ENCODE assay signal across 20 cellular contexts in the genomic region with DNA sequence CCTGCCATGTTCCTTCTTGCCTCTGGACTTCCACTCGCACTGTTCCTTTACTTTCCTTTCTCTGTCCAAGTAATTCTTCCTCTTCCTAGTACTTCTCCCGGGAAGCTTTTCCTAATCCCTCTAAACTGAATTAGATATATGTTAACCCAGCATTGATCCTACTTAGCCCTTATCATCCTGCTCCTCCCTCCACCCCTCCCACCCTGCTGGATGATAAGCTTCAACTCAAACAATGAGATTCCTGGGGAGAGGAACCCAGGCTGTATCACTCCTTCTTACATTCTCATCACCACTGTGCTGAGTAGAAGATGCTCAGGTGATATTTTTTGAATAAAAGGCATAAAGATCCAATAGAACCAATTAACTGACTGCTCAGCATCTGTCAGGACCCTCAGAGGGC. TPM values are rescaled to one million over a fixed set of nuclear protein-coding genes. Genes with fewer than 3 reads are reported as not detected.
DNase-seq lines count a peak whose midpoint lies in the region; ATAC-seq, FAIRE-seq and TF ChIP-seq lines count a peak whose summit lies in the region.
"Had no signal": no experiment of that assay in that cellular context is flagged by ENCODE, and none has a peak within 500 bp of the region (broad histone marks: within the 10 kb centered on the region; RNA-seq: fewer than 3 reads in every experiment).

No MANE protein-coding gene starts in this region.

- H4K5ac ChIP-seq in mesendoderm (ENCODE audit: low read length) = no peak overlapping the region

- peaks cover 4% of the 10 kb centered on the region for H3K4me1 Mint-ChIP-seq in type B pancreatic cell (ENCODE audit: unreplicated experiment)

- H3K9me3 Mint-ChIP-seq in type B pancreatic cell = no peaks in the 10 kb centered on the region

- no peaks in the 10 kb centered on the region for H3K79me1 ChIP-seq in mesendoderm (ENCODE audit: low read length)

- H3K79me2 ChIP-seq in HepG2 (ENCODE audit: insufficient read depth, low read length) = no peaks in the 10 kb centered on the region
- H3K79me2 ChIP-seq in mesendoderm (ENCODE audit: control insufficient read depth, insufficient read depth, low read length) = no peaks in the 10 kb centered on the region

- in situ Hi-C loops in HepG2 (cut with HindIII; ENCODE audit: extremely low pct_ligation_motif_present, low pct_unique_long_range_greater_than_20kb) = no loop called here

- H2AK5ac ChIP-seq in mesendoderm (ENCODE audit: low read length) = no peak overlapping the region

- H3K27me3 ChIP-seq in HepG2 (ENCODE audit: control insufficient read depth in 1 of 2, insufficient read depth in 2 of 2, low read length in 2 of 2) (no peaks in the 10 kb centered on the region), right lobe of liver (no peaks in the 10 kb centered on the region), RWPE2 (ENCODE audit: insufficient read depth, poor library complexity, severe bottlenecking) (no peaks in the 10 kb centered on the region), mesendoderm (ENCODE audit: insufficient read depth, low read length, poor library complexity) (no peaks in the 10 kb centered on the region)

- H2BK120ac ChIP-seq in mesendoderm (ENCODE audit: low read depth, low read length) = no peak overlapping the region

- TF ChIP-seq CTCF in HepG2 (CRISPR knock-in tag; IDR thresholded peaks at IDR 0.05) = no peak
- no peak for TF ChIP-seq CTCF in right lobe of liver (IDR thresholded peaks at IDR 0.05)
- no peak for TF ChIP-seq CTCF in RWPE2 (IDR thresholded peaks at IDR 0.05; ENCODE audit: poor library complexity, severe bottlenecking)
- TF ChIP-seq CTCF in type B pancreatic cell (conservative IDR thresholded peaks at IDR 0.05) = no peak

- H4K20me1 ChIP-seq in HepG2 (ENCODE audit: insufficient read depth, low read length) = no peaks in the 10 kb centered on the region

- CTCF ChIA-PET in HepG2 (lab: Yijun Ruan, JAX; ENCODE audit: low intra/inter-chr PET ratio, low total read pairs) = no interaction called here

- no peaks in the 10 kb centered on the region for H3K27me3 Mint-ChIP-seq in type B pancreatic cell

- TF ChIP-seq POLR2A in HepG2 (IDR thresholded peaks at IDR 0.05; ENCODE audit: insufficient read depth in 1 of 2, low read depth in 2 of 2, low read length in 2 of 2) = no peak
- no peak for TF ChIP-seq POLR2A in right lobe of liver (IDR thresholded peaks at IDR 0.05)

- peaks cover 44% of the 10 kb centered on the region for H3K36me3 Mint-ChIP-seq in type B pancreatic cell

- no peak overlapping the region for H3K4me3 ChIP-seq in HepG2 (replicated peaks in 1 of 3; ENCODE audit: insufficient read depth in 1 of 3, low read depth in 2 of 3, low read length in 3 of 3)
- H3K4me3 ChIP-seq in right lobe of liver = no peak overlapping the region
- no peak overlapping the region for H3K4me3 ChIP-seq in RWPE2 (ENCODE audit: severe bottlenecking)
- H3K4me3 ChIP-seq in mesendoderm (ENCODE audit: low read length) = no peak overlapping the region

- no peak overlapping the region for H2BK15ac ChIP-seq in mesendoderm (replicated peaks; ENCODE audit: low read depth)

- no peak for DNase-seq in HepG2 (ENCODE audit: low spot score)
- DNase-seq in right lobe of liver = no peak
- no peak for DNase-seq in RWPE2 (ENCODE audit: low spot score)
- DNase-seq in mesendoderm = peak; percentile 87
- no peak for DNase-seq in type B pancreatic cell (ENCODE audit: extremely low spot score, unreplicated experiment)
- no peak for DNase-seq in kidney tubule cell (ENCODE audit: low spot score)
- DNase-seq in stimulated activated CD8-positive, alpha-beta memory T cell treated with anti-CD3 and anti-CD28 coated beads, Interleukin-4, amount 100 ng/mL, for 48 hours = no peak
- DNase-seq: C1 segment of cervical spinal cord, GOT3, NCI-H1417 treated with DMSO at 0.1 percent for 48 hours, NCI-H187 treated with DMSO at 0.1 percent for 48 hours, NCI-H2227 treated with DMSO at 0.1 percent for 48 hours, NCI-H510A treated with DMSO at 0.1 percent for 48 hours, NCI-H774, SIG-M5 had no signal

- no peak for FAIRE-seq in HepG2 (lab: Jason Lieb, UNC)
- FAIRE-seq: GM12891, GM19239 had no signal

- H3K18ac ChIP-seq in mesendoderm (ENCODE audit: low read length) = no peak overlapping the region

- TF ChIP-seq RAD21 in HepG2 (CRISPR knock-in tag; IDR thresholded peaks at IDR 0.05) = no peak

- no peak for TF ChIP-seq EP300 in HepG2 (IDR thresholded peaks at IDR 0.05; ENCODE audit: low read depth in 2 of 2, low read length in 2 of 2)
- TF ChIP-seq EP300 in HepG2 (CRISPR knock-in tag; IDR thresholded peaks at IDR 0.05; ENCODE audit: borderline replicate concordance) = no peak

- no peak overlapping the region for H2BK5ac ChIP-seq in mesendoderm (ENCODE audit: low read length)

- no peak overlapping the region for H3K56ac ChIP-seq in mesendoderm (ENCODE audit: low read length)

- POLR2A ChIA-PET in HepG2 (lab: Yijun Ruan, JAX) = interaction anchor here (1.3 kb wide), 1 partner anchor 37 kb away, joined by 3 read pairs; no protein-coding TSS in a partner anchor

- BruUV-seq in HepG2 (replicated peaks; lab: Mats Ljungman, UMichigan) = no TSS peak

- H3K4me3 Mint-ChIP-seq in type B pancreatic cell = no peak overlapping the region

- H3K4me2 ChIP-seq in HepG2 (ENCODE audit: low read depth, low read length) (no peak overlapping the region), mesendoderm (ENCODE audit: low read length) (no peak overlapping the region)
- H3K4me2 ChIP-seq: KMS-11 had no signal

- H4K8ac ChIP-seq in mesendoderm (ENCODE audit: low read depth, low read length) = no peak overlapping the region

- no peak overlapping the region for H3K27ac ChIP-seq in HepG2 (ENCODE audit: extremely low read length, insufficient read depth, low read length)
- H3K27ac ChIP-seq in right lobe of liver = no peak overlapping the region
- peak overlapping the region; percentile 95 for H3K27ac ChIP-seq in RWPE2 (ENCODE audit: poor library complexity, severe bottlenecking)
- H3K27ac ChIP-seq in mesendoderm (ENCODE audit: low read depth, low read length) = no peak overlapping the region
- H3K27ac ChIP-seq: KMS-11 had no signal

- peak overlapping the region; percentile 99 for H3K27ac Mint-ChIP-seq in type B pancreatic cell

- ATAC-seq in HepG2 = 0 out of 3 replicates have a peak, but pooled peaks have one; percentile 12
- no peak for ATAC-seq in right lobe of liver
- ATAC-seq in RWPE2 (ENCODE audit: low read depth) = no peak
- no peak for ATAC-seq in HG02870 (IDR thresholded peaks at IDR 0.05; ENCODE audit: unreplicated experiment)
- ATAC-seq: SK-N-SH treated with all-trans-retinoic acid at 6 μM for 48 hours had no signal

- intact Hi-C loops in HepG2 (cut with micrococcal nuclease; ENCODE audit: unreplicated experiment) (loop anchor here (10.0 kb wide), 1 partner anchor 81 kb away; no protein-coding TSS in a partner anchor), right lobe of liver (cut with DNase I) (no loop called here)

- no peak overlapping the region for H3K23ac ChIP-seq in mesendoderm (ENCODE audit: low read length)

- H3K9me3 ChIP-seq in HepG2 (ENCODE audit: low read length) (no peaks in the 10 kb centered on the region), right lobe of liver (no peaks in the 10 kb centered on the region), RWPE2 (ENCODE audit: severe bottlenecking) (no peaks in the 10 kb centered on the region)

- no peak overlapping the region for H2AFZ ChIP-seq in HepG2 (ENCODE audit: low read length)

- no peak overlapping the region for H3K9ac ChIP-seq in HepG2 (ENCODE audit: insufficient read depth, low read depth, low read length)
- H3K9ac ChIP-seq in mesendoderm (ENCODE audit: low read length) = no peak overlapping the region
- H3K9ac ChIP-seq: KMS-11 had no signal

- no peak overlapping the region for H3K4ac ChIP-seq in mesendoderm (ENCODE audit: low read depth, low read length)

- H3K36me3 ChIP-seq in HepG2 (replicated peaks in 1 of 2; ENCODE audit: control insufficient read depth in 1 of 2, insufficient read depth in 2 of 2, low read length in 2 of 2) = peaks cover 29 to 75% of the 10 kb centered on the region in 2 experiments
- peaks cover 0 to 27% (median 3%) of the 10 kb centered on the region in 4 donors for H3K36me3 ChIP-seq in right lobe of liver
- H3K36me3 ChIP-seq in RWPE2 (ENCODE audit: low read depth) = peaks cover 51% of the 10 kb centered on the region
- H3K36me3 ChIP-seq in mesendoderm (ENCODE audit: control insufficient read depth, insufficient read depth, low read length) = no peaks in the 10 kb centered on the region

- H3K4me1 ChIP-seq in HepG2 (ENCODE audit: insufficient read depth, low read length) (peaks cover 22% of the 10 kb centered on the region), right lobe of liver (peaks cover 0 to 11% (median 4%) of the 10 kb centered on the region in 4 donors), RWPE2 (ENCODE audit: insufficient read depth, poor library complexity, severe bottlenecking) (peaks cover 25% of the 10 kb centered on the region), mesendoderm (ENCODE audit: control insufficient read depth, low read depth, low read length) (peaks cover 3% of the 10 kb centered on the region)

- 66% methylated on average over 2 of the region's 2 CpGs for WGBS in HepG2 (ENCODE audit: low lambda C conversion rate)
- WGBS in right lobe of liver (ENCODE audit: insufficient coverage, low coverage, low lambda C conversion rate, missing lambda C conversion rate) = 91% methylated on average over 2 of the region's 2 CpGs
- no CpG with 5 or more reads among the region's 2 CpGs for WGBS in mesendoderm (ENCODE audit: extremely low coverage, insufficient coverage, low lambda C conversion rate)

RNA-seq across cellular contexts. Expression of gene CDK5RAP2, which starts 45.7 kb away (rescaled TPM):
- total RNA-seq in HepG2 (2016; rRNA removed; fragmentation: Illumina TruSeq; extraction: Trizol) (42.2 and 65.9 TPM in 2 replicates), right lobe of liver (10 to 100 TPM; 25.9 to 61.6 (median 34.7) TPM), type B pancreatic cell (ENCODE audit: low replicate concordance) (44.8 and 69.2 TPM in 2 replicates)
- total RNA-seq in HepG2 (2016; cell fraction: cytosol; rRNA removed; fragmentation: Illumina TruSeq; extraction: Trizol; ENCODE audit: low read depth) = 40.8 and 45.6 TPM in 2 replicates
- 45.8 and 62.7 TPM in 2 replicates for total RNA-seq in HepG2 (2016; cell fraction: insoluble cytoplasmic fraction; rRNA removed; fragmentation: Illumina TruSeq; extraction: Trizol)
- total RNA-seq in HepG2 (2016; cell fraction: membrane; rRNA removed; fragmentation: Illumina TruSeq; extraction: Trizol) = 28.2 and 29.4 TPM in 2 replicates
- total RNA-seq in HepG2 (2016; cell fraction: nucleus; rRNA removed; fragmentation: Illumina TruSeq; extraction: Trizol) = 78.0 and 81.7 TPM in 2 replicates
- 29.5 and 31.8 TPM in 2 replicates for polyA plus RNA-seq in HepG2 (2011; rRNA removed)
- polyA plus RNA-seq in HepG2 (2011; cell fraction: cytosol; rRNA removed) = 22.3 TPM in 2 replicates
- polyA plus RNA-seq in HepG2 (2011; cell fraction: nucleus; rRNA removed) = 79.7 and 82.1 TPM in 2 replicates
- polyA plus RNA-seq in HepG2 (2012) = 31.0 and 35.4 TPM in 2 replicates
- 7.7 and 8.0 TPM in 2 replicates for polyA plus RNA-seq in HepG2 (2016; cell fraction: cytosol; fragmentation: Illumina TruSeq; extraction: Trizol; ENCODE audit: low read depth)
- polyA plus RNA-seq in HepG2 (2016; cell fraction: insoluble cytoplasmic fraction; fragmentation: Illumina TruSeq; extraction: Trizol; ENCODE audit: low read depth) = 62.0 and 62.2 TPM in 2 replicates
- polyA plus RNA-seq in HepG2 (2016; cell fraction: membrane; fragmentation: Illumina TruSeq; extraction: Trizol; ENCODE audit: low read depth) = 11.5 and 12.3 TPM in 2 replicates
- 105 and 120 TPM in 2 replicates for polyA plus RNA-seq in HepG2 (2016; cell fraction: nucleus; fragmentation: Illumina TruSeq; extraction: Trizol; ENCODE audit: insufficient read depth, low read depth)
- polyA minus RNA-seq in HepG2 (2011; rRNA and poly(A)+ RNA removed; ENCODE audit: low replicate concordance) = 47.2 and 114 TPM in 2 replicates
- 17.3 and 18.9 TPM in 2 replicates for polyA minus RNA-seq in HepG2 (2011; cell fraction: cytosol; rRNA and poly(A)+ RNA removed)
- 106 and 114 TPM in 2 replicates for polyA minus RNA-seq in HepG2 (2011; cell fraction: nucleus; rRNA and poly(A)+ RNA removed)
- 20.0 TPM for polyA plus RNA-seq in mesendoderm (2013, experiment 1 of 2)
- polyA plus RNA-seq in mesendoderm (2013, experiment 2 of 2) = 20.2 TPM
